ENCODE assay signal across 2 cellular contexts in the genomic region with DNA sequence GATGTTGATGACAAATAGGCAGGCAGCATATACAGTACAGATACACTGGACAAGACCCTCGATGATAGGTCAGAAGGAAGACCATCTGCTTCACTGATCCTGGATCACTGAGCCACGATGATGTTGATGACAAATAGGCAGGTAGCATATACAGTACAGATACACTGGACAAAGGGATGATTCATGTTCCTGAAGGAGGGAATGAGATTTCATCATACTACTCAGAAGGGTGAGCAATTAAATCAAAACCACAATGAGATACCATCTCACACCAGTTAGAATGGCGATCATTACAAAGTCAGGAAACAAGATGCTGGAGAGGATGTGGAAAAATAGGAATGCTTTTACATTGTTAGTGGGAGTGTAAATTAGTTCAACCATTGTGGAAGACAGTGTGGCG. TPM values are rescaled to one million over a fixed set of nuclear protein-coding genes. Genes with fewer than 3 reads are reported as not detected.
"Had no signal": no experiment of that assay in that cellular context is flagged by ENCODE, and none has a peak within 500 bp of the region (broad histone marks: within the 10 kb centered on the region; RNA-seq: fewer than 3 reads in every experiment).

No MANE protein-coding gene starts in this region.

RNA-seq across cellular contexts. Expression of gene BEND4, which starts 50.9 kb away (rescaled TPM):
- total RNA-seq: smooth muscle cell, vagina had no signal
- polyA plus RNA-seq: smooth muscle cell had no signal
